34 cellular contexts compared by ENCODE assay signal in the genomic region with DNA sequence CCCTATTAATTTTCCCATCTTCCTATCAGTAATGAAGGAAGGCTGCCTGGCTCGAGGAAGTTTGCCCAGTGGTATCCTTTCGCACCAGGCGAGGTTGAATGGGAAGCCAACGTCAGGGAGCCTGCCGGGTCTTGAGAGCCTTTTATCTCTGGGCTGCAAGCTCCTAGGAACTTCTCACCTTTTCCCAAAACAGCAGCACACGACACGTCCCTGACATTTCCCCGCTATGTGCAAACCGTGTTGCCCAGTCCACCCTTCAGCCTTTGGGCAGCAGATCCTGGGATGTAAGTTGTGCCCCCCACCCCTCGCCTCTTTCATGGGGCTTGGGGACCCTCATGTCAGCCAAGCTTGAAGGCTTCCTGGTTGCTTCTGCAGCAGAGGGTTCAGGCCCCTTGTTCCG.
"Had no signal": no experiment of that assay in that cellular context is flagged by ENCODE, and none has a peak within 500 bp of the region (broad histone marks: within the 10 kb centered on the region; RNA-seq: fewer than 3 reads in every experiment).

No MANE protein-coding gene starts in this region.

- H3K27me3 Mint-ChIP-seq: activated naive CD4-positive, alpha-beta T cell treated with anti-CD3 and anti-CD28 coated beads, Interleukin-2, amount 10 ng/mL, durations not matched to agents 7 days and 5 days; activated naive CD8-positive, alpha-beta T cell treated with anti-CD3 and anti-CD28 coated beads, Interleukin-2, amount 10 ng/mL, durations not matched to agents 7 days and 5 days had no signal

- H3K27me3 ChIP-seq: ascending aorta, cardiac muscle cell, neural progenitor cell, right atrium auricular region, spleen had no signal

- H3K4me3 Mint-ChIP-seq: activated naive CD4-positive, alpha-beta T cell treated with anti-CD3 and anti-CD28 coated beads, Interleukin-2, amount 10 ng/mL, durations not matched to agents 7 days and 5 days; activated naive CD8-positive, alpha-beta T cell treated with anti-CD3 and anti-CD28 coated beads, Interleukin-2, amount 10 ng/mL, durations not matched to agents 7 days and 5 days; activated T-helper 1 cell treated with anti-CD3 and anti-CD28 coated beads, Interleukin-12 subunit alpha, Interleukin-12 subunit beta, Interleukin-2, Interleukin-4 antibody, amounts not matched to agents 30 ng/mL and 10 ng/mL and 1 ng/mL, durations not matched to agents 14 hours and 24 hours and 36 hours; brain; naive thymus-derived CD4-positive, alpha-beta T cell; neural progenitor cell; T-helper 1 cell treated with Interleukin-12 subunit alpha and Interleukin-12 subunit beta and Interleukin-4 antibody, amounts not matched to agents 30 μg/mL and 1 μg/mL, for 36 hours had no signal

- H3K9me3 Mint-ChIP-seq: activated naive CD4-positive, alpha-beta T cell treated with anti-CD3 and anti-CD28 coated beads, Interleukin-2, amount 10 ng/mL, durations not matched to agents 7 days and 5 days; activated naive CD8-positive, alpha-beta T cell treated with anti-CD3 and anti-CD28 coated beads, Interleukin-2, amount 10 ng/mL, durations not matched to agents 7 days and 5 days; activated T-helper 1 cell treated with anti-CD3 and anti-CD28 coated beads, Interleukin-12 subunit alpha, Interleukin-12 subunit beta, Interleukin-2, Interleukin-4 antibody, amounts not matched to agents 30 ng/mL and 10 ng/mL and 1 ng/mL, durations not matched to agents 14 hours and 24 hours and 36 hours; brain; naive thymus-derived CD4-positive, alpha-beta T cell; T-helper 1 cell treated with Interleukin-12 subunit alpha and Interleukin-12 subunit beta and Interleukin-4 antibody, amounts not matched to agents 30 μg/mL and 1 μg/mL, for 36 hours had no signal

- H3K4me2 ChIP-seq: neural progenitor cell had no signal

- H3K36me3 Mint-ChIP-seq: activated naive CD4-positive, alpha-beta T cell treated with anti-CD3 and anti-CD28 coated beads, Interleukin-2, amount 10 ng/mL, durations not matched to agents 7 days and 5 days; activated naive CD8-positive, alpha-beta T cell treated with anti-CD3 and anti-CD28 coated beads, Interleukin-2, amount 10 ng/mL, durations not matched to agents 7 days and 5 days; naive thymus-derived CD4-positive, alpha-beta T cell had no signal

- DNase-seq: activated CD4-positive, alpha-beta T cell treated with anti-CD3 and anti-CD28 coated beads for 48 hours; activated CD4-positive, alpha-beta T cell treated with anti-CD3 and anti-CD28 coated beads, Interleukin-2, amount 50 U/mL, for 48 hours; activated CD8-positive, alpha-beta memory T cell treated with anti-CD3 and anti-CD28 coated beads for 24 hours; activated effector memory CD4-positive, alpha-beta T cell treated with anti-CD3 and anti-CD28 coated beads, Interleukin-2, amount 50 U/mL, for 16 hours; activated naive CD4-positive, alpha-beta T cell treated with anti-CD3 and anti-CD28 coated beads, Interleukin-2, amount 10 ng/mL, durations not matched to agents 7 days and 5 days; activated naive CD8-positive, alpha-beta T cell treated with anti-CD3 and anti-CD28 coated beads, Interleukin-2, amount 10 ng/mL, durations not matched to agents 7 days and 5 days; esophagus squamous epithelium; foreskin melanocyte; kidney; left colon; mammary epithelial cell; midbrain; naive thymus-derived CD4-positive, alpha-beta T cell; occipital lobe; spleen; stimulated activated naive CD4-positive, alpha-beta T cell treated with Interleukin-2 at 50 U/mL for 16 hours; SW 1271; T-helper 9 cell; trophoblast cell had no signal

- H2AFZ ChIP-seq: neural progenitor cell, parathyroid adenoma had no signal

- H3K36me3 ChIP-seq: ascending aorta, cardiac muscle cell, esophagus squamous epithelium, neural progenitor cell, right atrium auricular region, spleen, thoracic aorta had no signal

- H3K79me2 ChIP-seq: parathyroid adenoma had no signal

- ATAC-seq: activated CD4-positive, CD25-positive, alpha-beta regulatory T cell treated with anti-CD3 and anti-CD28 coated beads, Interleukin-2, amount 50 U/mL, for 24 hours; left colon; naive thymus-derived CD4-positive, alpha-beta T cell had no signal

- H3K4me1 Mint-ChIP-seq: activated naive CD4-positive, alpha-beta T cell treated with anti-CD3 and anti-CD28 coated beads, Interleukin-2, amount 10 ng/mL, durations not matched to agents 7 days and 5 days; activated naive CD8-positive, alpha-beta T cell treated with anti-CD3 and anti-CD28 coated beads, Interleukin-2, amount 10 ng/mL, durations not matched to agents 7 days and 5 days had no signal

- H3K4me3 ChIP-seq: ascending aorta, cardiac muscle cell, esophagus squamous epithelium, neural progenitor cell, right atrium auricular region, spleen, thoracic aorta had no signal

- H3K9me3 ChIP-seq: ascending aorta, esophagus squamous epithelium, right atrium auricular region, thoracic aorta had no signal

- H3K4me1 ChIP-seq: ascending aorta, parathyroid adenoma, right atrium auricular region, spleen had no signal

- H3K27ac Mint-ChIP-seq: activated naive CD4-positive, alpha-beta T cell treated with anti-CD3 and anti-CD28 coated beads, Interleukin-2, amount 10 ng/mL, durations not matched to agents 7 days and 5 days; activated naive CD8-positive, alpha-beta T cell treated with anti-CD3 and anti-CD28 coated beads, Interleukin-2, amount 10 ng/mL, durations not matched to agents 7 days and 5 days; activated T-helper 1 cell treated with anti-CD3 and anti-CD28 coated beads, Interleukin-12 subunit alpha, Interleukin-12 subunit beta, Interleukin-2, Interleukin-4 antibody, amounts not matched to agents 30 ng/mL and 10 ng/mL and 1 ng/mL, durations not matched to agents 14 hours and 24 hours and 36 hours; naive thymus-derived CD4-positive, alpha-beta T cell; neural progenitor cell; T-helper 1 cell treated with Interleukin-12 subunit alpha and Interleukin-12 subunit beta and Interleukin-4 antibody, amounts not matched to agents 30 μg/mL and 1 μg/mL, for 36 hours had no signal

- H3K27ac ChIP-seq: ascending aorta, cardiac muscle cell, epithelial cell of prostate, esophagus squamous epithelium, neural progenitor cell, parathyroid adenoma, right atrium auricular region, spleen, thoracic aorta, VCaP had no signal

- FAIRE-seq: endometrium, kidney, TTC549, urothelium cell line had no signal

- H3K9ac ChIP-seq: neural progenitor cell, parathyroid adenoma had no signal
